ENCODE assay signal across 8 cellular contexts in genomic region chr9:18335825-18336224, GRCh38.
"Had no signal": no experiment of that assay in that cellular context is flagged by ENCODE, and none has a peak within 500 bp of the region (broad histone marks: within the 10 kb centered on the region; RNA-seq: fewer than 3 reads in every experiment).

No MANE protein-coding gene starts in this region.

- H3K27me3 Mint-ChIP-seq: IgD-negative memory B cell had no signal

- H3K36me3 Mint-ChIP-seq: IgD-negative memory B cell had no signal

- H2AFZ ChIP-seq: GM23338 had no signal

- H3K4me1 Mint-ChIP-seq: IgD-negative memory B cell had no signal

- ATAC-seq: GM23338, HCT116, HepG2 had no signal

- DNase-seq: H7, HFFc6 had no signal

- H3K4me3 ChIP-seq: GM23338, HAP-1 had no signal

- H3K27ac ChIP-seq: HL-60 had no signal

- H3K4me3 Mint-ChIP-seq: GM23338, HFFc6, IgD-negative memory B cell had no signal

- H3K4me2 ChIP-seq: GM23338 had no signal

- H3K36me3 ChIP-seq: HAP-1 had no signal

- H3K27ac Mint-ChIP-seq: GM23338, HFFc6, IgD-negative memory B cell had no signal
